In genomic region chr17:81483085-81483861, GRCh38 we compare ENCODE assay signal across 9 cellular contexts. TPM values are rescaled to one million over a fixed set of nuclear protein-coding genes. Genes with fewer than 3 reads are reported as not detected.
DNase-seq lines count a peak whose midpoint lies in the region; ATAC-seq and TF ChIP-seq lines count a peak whose summit lies in the region.
"Had no signal": no experiment of that assay in that cellular context is flagged by ENCODE, and none has a peak within 500 bp of the region (broad histone marks: within the 10 kb centered on the region; RNA-seq: fewer than 3 reads in every experiment).

No MANE protein-coding gene starts in this region.

- peak overlapping the region; percentile 79 for H2AFZ ChIP-seq in smooth muscle cell (ENCODE audit: low read depth)

- H3K4me1 ChIP-seq in heart right ventricle: peaks cover 21 to 70% (median 50%) of the 10 kb centered on the region in 9 donors
- H3K4me1 ChIP-seq in smooth muscle cell (ENCODE audit: low read depth): peaks cover 15% of the 10 kb centered on the region

- peak overlapping the region; percentile 99 for H3K4me2 ChIP-seq in smooth muscle cell

- H3K4me3 ChIP-seq in heart right ventricle (peak overlapping the region in 9 of 10 donors; percentile 33 to 59 (median 54)), smooth muscle cell (peak overlapping the region; percentile 61)
- H3K4me3 ChIP-seq: lung had no signal

- WGBS in heart right ventricle, 2 donors: 48 to 54% methylated on average over 29 of the region's 29 CpGs
- WGBS in smooth muscle cell (ENCODE audit: low lambda C conversion rate): 51% methylated on average over 29 of the region's 29 CpGs

- H3K27me3 ChIP-seq in heart right ventricle (peaks cover 0 to 40% (median 0%) of the 10 kb centered on the region in 7 donors), smooth muscle cell (ENCODE audit: low read depth) (no peaks in the 10 kb centered on the region)

- DNase-seq in SHP77 treated with DMSO at 0.1 percent for 48 hours (lab: John Stamatoyannopoulos, UW): peak; percentile 82
- peak; percentile 68 to 80 for DNase-seq in heart right ventricle
- DNase-seq in smooth muscle cell (lab: John Stamatoyannopoulos, UW; ENCODE audit: unreplicated experiment): no peak
- DNase-seq in HK-2 (ENCODE audit: unreplicated experiment): no peak
- DNase-seq in NCI-H1694 treated with DMSO at 0.1 percent for 48 hours (lab: John Stamatoyannopoulos, UW): no peak

- H3F3A ChIP-seq in smooth muscle cell (ENCODE audit: low read depth): peaks cover 4% of the 10 kb centered on the region

- TF ChIP-seq CTCF in heart right ventricle (IDR thresholded peaks at IDR 0.05) (no peak), smooth muscle cell (IDR thresholded peaks at IDR 0.05; ENCODE audit: borderline replicate concordance, insufficient read depth, poor library complexity, severe bottlenecking) (no peak)

- H3K36me3 ChIP-seq in heart right ventricle: no peaks in the 10 kb centered on the region
- H3K36me3 ChIP-seq in smooth muscle cell (ENCODE audit: low read depth): no peaks in the 10 kb centered on the region
- H3K36me3 ChIP-seq: upper lobe of left lung had no signal

- ATAC-seq in GM21529 (IDR thresholded peaks at IDR 0.05; ENCODE audit: unreplicated experiment) (peak; percentile 37), heart right ventricle (peak; percentile 4 to 70 (median 28)), HG03520 (IDR thresholded peaks at IDR 0.05; ENCODE audit: unreplicated experiment) (no peak)

- no peaks in the 10 kb centered on the region for H4K20me1 ChIP-seq in smooth muscle cell (ENCODE audit: low read depth)

- H3K9me3 ChIP-seq in heart right ventricle (no peaks in the 10 kb centered on the region), smooth muscle cell (replicated peaks; ENCODE audit: low read depth) (no peaks in the 10 kb centered on the region)
- H3K9me3 ChIP-seq: upper lobe of left lung had no signal

- H3K79me2 ChIP-seq in smooth muscle cell (ENCODE audit: low read depth): no peaks in the 10 kb centered on the region

- peak overlapping the region in 9 of 10 donors; percentile 37 to 60 (median 48) for H3K27ac ChIP-seq in heart right ventricle
- H3K27ac ChIP-seq in smooth muscle cell (ENCODE audit: low read depth): no peak overlapping the region
- H3K27ac ChIP-seq: upper lobe of left lung had no signal

- intact Hi-C loops in heart right ventricle (cut with DNase I): loop anchor here (2.0 to 10.0 kb wide), 12 partner anchors 61 to 338 kb away; partner anchors contain the start of genes SLC38A10 (in 3 of the 10) and BAHCC1 (in 1 of the 10)

- no peak overlapping the region for H3K9ac ChIP-seq in smooth muscle cell (ENCODE audit: low read depth)

RNA-seq across cellular contexts. Expression of gene ACTG1, which starts 29.3 kb away (rescaled TPM):
- total RNA-seq in heart right ventricle (100 to 1,000 TPM; 298 to 959 (median 345) TPM), smooth muscle cell (6,157 and 6,793 TPM in 2 replicates)
- polyA plus RNA-seq in heart right ventricle (1,000 to 10,000 TPM in 1 of 2 donors, 100 to 1,000 TPM in 1; 290 to 1,180 TPM), smooth muscle cell (5,089 and 5,332 TPM in 2 replicates)

RNA-seq across cellular contexts. Expression of gene FSCN2, which starts 44.9 kb away (rescaled TPM):
- 1 to 10 TPM in 1 of 10 donors, under 1 TPM in 7, not detected in 2; 0.28 to 1.3 (median 0.45) TPM for total RNA-seq in heart right ventricle
- polyA plus RNA-seq in heart right ventricle: under 1 TPM; 0.14 to 0.95 TPM
- 0.63 and 2.2 TPM in 2 replicates for total RNA-seq in smooth muscle cell
- polyA plus RNA-seq in smooth muscle cell: 0.56 and 0.72 TPM in 2 replicates

Comparison
In these comparisons a context has a peak if more than half of its experiments do, and no peak if none do; other contexts are left out.
1. DNase-seq: peak in SHP77 treated with DMSO at 0.1 percent for 48 hours (single experiment) and heart right ventricle (2 of 2); none in smooth muscle cell (single experiment), HK-2 (single experiment) and NCI-H1694 treated with DMSO at 0.1 percent for 48 hours (single experiment).